ENCODE assay signal across 17 cellular contexts in the genomic region with DNA sequence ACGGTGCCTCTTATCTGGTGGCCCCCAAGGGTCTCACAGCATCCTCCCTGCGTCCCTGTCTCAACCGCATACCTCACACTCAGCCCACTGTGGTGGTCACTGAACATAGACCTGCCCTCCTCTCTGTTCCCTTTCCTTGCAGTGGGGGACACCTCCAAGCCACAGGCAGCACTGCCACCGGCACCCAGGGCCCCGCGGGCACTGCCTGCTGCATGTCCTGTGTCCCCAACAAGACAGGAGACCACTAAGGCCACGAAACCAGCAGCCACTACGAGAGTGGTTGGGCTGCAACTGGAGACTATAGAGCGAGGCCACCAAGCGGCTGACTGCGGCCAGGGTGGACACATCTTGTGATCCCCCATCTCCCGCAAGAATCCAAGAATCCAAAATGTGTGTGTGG.
"Had no signal": no experiment of that assay in that cellular context is flagged by ENCODE, and none has a peak within 500 bp of the region (broad histone marks: within the 10 kb centered on the region; RNA-seq: fewer than 3 reads in every experiment).

No MANE protein-coding gene starts in this region.

- H3K9me3 ChIP-seq: gastrocnemius medialis, heart left ventricle, pancreas had no signal

- DNase-seq: activated CD4-positive, alpha-beta memory T cell treated with anti-CD3 and anti-CD28 coated beads, Interleukin-2, amount 10 ng/mL, durations not matched to agents 7 days and 5 days; activated CD4-positive, alpha-beta T cell treated with anti-CD3 and anti-CD28 coated beads for 4 hours; activated CD8-positive, alpha-beta memory T cell treated with anti-CD3 and anti-CD28 coated beads, Interleukin-2, amount 10 ng/mL, durations not matched to agents 7 days and 5 days; activated naive CD4-positive, alpha-beta T cell; brain microvascular endothelial cell; central memory CD4-positive, alpha-beta T cell; dorsolateral prefrontal cortex; gastrocnemius medialis; kidney; midbrain; nephron progenitor cell; stimulated activated naive CD4-positive, alpha-beta T cell; SW 1271 had no signal

- H3K4me3 Mint-ChIP-seq: activated CD4-positive, alpha-beta memory T cell treated with anti-CD3 and anti-CD28 coated beads, Interleukin-2, amount 10 ng/mL, durations not matched to agents 7 days and 5 days; activated CD8-positive, alpha-beta memory T cell treated with anti-CD3 and anti-CD28 coated beads, Interleukin-2, amount 10 ng/mL, durations not matched to agents 7 days and 5 days; nephron progenitor cell had no signal

- ATAC-seq: activated CD8-positive, alpha-beta memory T cell treated with anti-CD3 and anti-CD28 coated beads, Interleukin-2, amount 10 ng/mL, durations not matched to agents 7 days and 5 days; heart left ventricle; left lobe of liver; pancreas had no signal

- H3K27ac ChIP-seq: brain microvascular endothelial cell, dorsolateral prefrontal cortex, gastrocnemius medialis, heart left ventricle, pancreas had no signal

- H3K27ac Mint-ChIP-seq: activated CD4-positive, alpha-beta memory T cell treated with anti-CD3 and anti-CD28 coated beads, Interleukin-2, amount 10 ng/mL, durations not matched to agents 7 days and 5 days; activated CD8-positive, alpha-beta memory T cell treated with anti-CD3 and anti-CD28 coated beads, Interleukin-2, amount 10 ng/mL, durations not matched to agents 7 days and 5 days; nephron progenitor cell had no signal

- H3K4me1 Mint-ChIP-seq: activated CD4-positive, alpha-beta memory T cell treated with anti-CD3 and anti-CD28 coated beads, Interleukin-2, amount 10 ng/mL, durations not matched to agents 7 days and 5 days; activated CD8-positive, alpha-beta memory T cell treated with anti-CD3 and anti-CD28 coated beads, Interleukin-2, amount 10 ng/mL, durations not matched to agents 7 days and 5 days had no signal

- H3K36me3 Mint-ChIP-seq: activated CD8-positive, alpha-beta memory T cell treated with anti-CD3 and anti-CD28 coated beads, Interleukin-2, amount 10 ng/mL, durations not matched to agents 7 days and 5 days had no signal

- H3K4me3 ChIP-seq: dorsolateral prefrontal cortex, gastrocnemius medialis, heart left ventricle, lung, pancreas had no signal

- H3K9me3 Mint-ChIP-seq: activated CD4-positive, alpha-beta memory T cell treated with anti-CD3 and anti-CD28 coated beads, Interleukin-2, amount 10 ng/mL, durations not matched to agents 7 days and 5 days; nephron progenitor cell had no signal

- H3K27me3 Mint-ChIP-seq: activated CD4-positive, alpha-beta memory T cell treated with anti-CD3 and anti-CD28 coated beads, Interleukin-2, amount 10 ng/mL, durations not matched to agents 7 days and 5 days; activated CD8-positive, alpha-beta memory T cell treated with anti-CD3 and anti-CD28 coated beads, Interleukin-2, amount 10 ng/mL, durations not matched to agents 7 days and 5 days had no signal

- H3K27me3 ChIP-seq: brain microvascular endothelial cell, dorsolateral prefrontal cortex, gastrocnemius medialis, heart left ventricle, pancreas had no signal
